Comparison of ENCODE assay signal across 8 cellular contexts in genomic region chr19:55086730-55087541, GRCh38.
DNase-seq lines count a peak whose midpoint lies in the region; ATAC-seq lines count a peak whose summit lies in the region.

No MANE protein-coding gene starts in this region.

- no peak overlapping the region for H3K27ac ChIP-seq in muscle layer of duodenum (ENCODE audit: low read length)

- peaks cover 9 to 16% of the 10 kb centered on the region in 2 donors for H3K36me3 ChIP-seq in muscle layer of duodenum (ENCODE audit: control insufficient read depth in 1 of 2, insufficient read depth in 2 of 2, low read length in 2 of 2)

- H3K4me1 ChIP-seq in muscle layer of duodenum (ENCODE audit: control insufficient read depth in 1 of 2, insufficient read depth in 2 of 2, low read length in 2 of 2), result peaks cover 0 to 39% of the 10 kb centered on the region in 2 donors

- H3K4me3 ChIP-seq in muscle layer of duodenum (ENCODE audit: low read depth in 1 of 2, low read length in 2 of 2), result peak overlapping the region; percentile 49 to 62

- DNase-seq in DMS79 treated with DMSO at 0.1 percent for 48 hours (lab: John Stamatoyannopoulos, UW) (peak; percentile 94), NCI-H345 treated with DMSO at 0.1 percent for 48 hours (lab: John Stamatoyannopoulos, UW; ENCODE audit: unreplicated experiment) (peak; percentile 29), fibroblast of the conjunctiva (ENCODE audit: low read depth) (peak; percentile 87), stromal cell of bone marrow (ENCODE audit: low read depth) (peak; percentile 80)
- DNase-seq in activated naive CD4-positive, alpha-beta T cell treated with Interleukin-2 at 50 U/mL for 16 hours, result peak; percentile 61
- no peak for DNase-seq in NK-92 treated with Interleukin-12 subunit alpha and Interleukin-12 subunit beta, amount 100 ng/mL, for 24 hours (lab: John Stamatoyannopoulos, UW)

- H3K27me3 ChIP-seq in muscle layer of duodenum (ENCODE audit: low read depth, low read length), result peaks cover 34% of the 10 kb centered on the region

- no peak for ATAC-seq in HG02870 (IDR thresholded peaks at IDR 0.05; ENCODE audit: unreplicated experiment)

- no peaks in the 10 kb centered on the region for H3K9me3 ChIP-seq in muscle layer of duodenum (ENCODE audit: control insufficient read depth in 1 of 2, low read length in 2 of 2)
